In the genomic region with DNA sequence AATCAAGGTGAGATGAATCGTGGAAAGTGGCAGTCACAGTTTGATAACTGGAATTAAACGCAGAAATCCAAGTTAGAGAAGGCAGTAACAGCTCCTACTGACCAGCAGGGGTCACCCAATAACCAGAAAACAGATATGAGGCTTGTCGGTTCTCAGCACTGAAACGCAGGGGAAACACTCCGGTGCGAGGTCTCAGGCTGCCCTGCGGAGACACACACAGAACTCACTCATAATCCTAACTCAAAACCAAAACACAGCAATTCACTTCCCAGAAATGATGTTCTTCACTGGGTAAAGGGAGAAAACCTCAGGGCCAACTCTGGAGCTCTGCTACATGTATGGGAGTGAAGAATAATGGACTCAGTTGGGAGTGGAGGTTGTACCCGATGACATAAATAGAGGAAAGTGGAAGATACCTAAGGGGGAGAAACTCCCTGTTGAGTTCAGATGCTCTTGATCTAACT, we compare ENCODE assay signal across 8 cellular contexts.
A peak's percentile ranks its signal among the peaks of the same experiment; 100 is the strongest.
DNase-seq lines count a peak whose midpoint lies in the region; ATAC-seq, FAIRE-seq and TF ChIP-seq lines count a peak whose summit lies in the region.

No MANE protein-coding gene starts in this region.

- H4K20me1 ChIP-seq in HCT116 (ENCODE audit: insufficient read depth) (no peaks in the 10 kb centered on the region), HepG2 (ENCODE audit: insufficient read depth, low read length) (no peaks in the 10 kb centered on the region)

- H3K79me2 ChIP-seq in HCT116 (ENCODE audit: insufficient read depth, low read length) (no peaks in the 10 kb centered on the region), HepG2 (ENCODE audit: insufficient read depth, low read length) (no peaks in the 10 kb centered on the region)

- no peaks in the 10 kb centered on the region for H3K27me3 ChIP-seq in HCT116 (ENCODE audit: insufficient read depth, low read length)
- no peaks in the 10 kb centered on the region for H3K27me3 ChIP-seq in colonic mucosa
- H3K27me3 ChIP-seq in HepG2 (ENCODE audit: control insufficient read depth in 1 of 2, insufficient read depth in 2 of 2, low read length in 2 of 2), result no peaks in the 10 kb centered on the region
- H3K27me3 ChIP-seq in testis, result no peaks in the 10 kb centered on the region

- H3K9me3 ChIP-seq in HCT116 (ENCODE audit: control insufficient read depth in 1 of 2, insufficient read depth in 1 of 2, low read depth in 1 of 2, low read length in 2 of 2) (no peaks in the 10 kb centered on the region), colonic mucosa (no peaks in the 10 kb centered on the region), HepG2 (ENCODE audit: low read length) (no peaks in the 10 kb centered on the region), testis (no peaks in the 10 kb centered on the region)

- peak overlapping the region; percentile 98 for H2AFZ ChIP-seq in HCT116 (ENCODE audit: low read depth, low read length, poor library complexity, severe bottlenecking)
- H2AFZ ChIP-seq in HepG2 (ENCODE audit: low read length), result no peak overlapping the region

- peak; percentile 54 for DNase-seq in ACHN
- peak; percentile 48 for DNase-seq in GM10266 (ENCODE audit: extremely low spot score)
- DNase-seq in HCT116 (ENCODE audit: low read depth, low spot score), result peak; percentile 65
- peak; percentile 63 for DNase-seq in LNCaP clone FGC (ENCODE audit: low read depth)
- DNase-seq in SK-MEL-5 (ENCODE audit: low read depth, low spot score), result peak; percentile 72
- DNase-seq in colonic mucosa, result peak; percentile 33
- peak; percentile 68 for DNase-seq in HepG2 (ENCODE audit: low spot score)
- DNase-seq in testis, result peak; percentile 68

- POLR2A ChIA-PET in HCT116 (lab: Charles Lee), result no interaction called here
- POLR2A ChIA-PET in HepG2 (lab: Yijun Ruan, JAX), result no interaction called here

- BruUV-seq in HCT116 (replicated peaks; lab: Mats Ljungman, UMichigan) (no TSS peak), HepG2 (replicated peaks; lab: Mats Ljungman, UMichigan) (no TSS peak)

- H3K36me3 ChIP-seq in HCT116 (ENCODE audit: control insufficient read depth in 1 of 2, insufficient read depth in 2 of 2, low read length in 2 of 2), result no peaks in the 10 kb centered on the region
- H3K36me3 ChIP-seq in colonic mucosa, result no peaks in the 10 kb centered on the region
- no peaks in the 10 kb centered on the region for H3K36me3 ChIP-seq in HepG2 (replicated peaks in 1 of 2; ENCODE audit: control insufficient read depth in 1 of 2, insufficient read depth in 2 of 2, low read length in 2 of 2)
- H3K36me3 ChIP-seq in testis (ENCODE audit: low read depth, missing control alignments), result no peaks in the 10 kb centered on the region

- intact Hi-C loops in HCT116 (cut with micrococcal nuclease) (loop anchor here (2.0 to 10.0 kb wide), 4 partner anchors 277 to 1765 kb away; no protein-coding TSS in a partner anchor), colonic mucosa (cut with DNase I) (no loop called here), HepG2 (cut with micrococcal nuclease; ENCODE audit: unreplicated experiment) (loop anchor here (1.0 to 10.0 kb wide), 4 partner anchors 277 to 1827 kb away; no protein-coding TSS in a partner anchor), testis (cut with DNase I; ENCODE audit: low total_unique reads) (no loop called here)

- CTCF ChIA-PET in HCT116 (lab: Charles Lee) (interaction anchor here (0.6 to 1.2 kb wide), 3 partner anchors 10 to 426 kb away, joined by 3 read pairs; no protein-coding TSS in a partner anchor), HepG2 (lab: Yijun Ruan, JAX; ENCODE audit: low intra/inter-chr PET ratio, low total read pairs) (no interaction called here)

- no peak for TF ChIP-seq EP300 in HepG2 (IDR thresholded peaks at IDR 0.05; ENCODE audit: low read depth in 2 of 2, low read length in 2 of 2)
- no peak for TF ChIP-seq EP300 in HepG2 (CRISPR knock-in tag; IDR thresholded peaks at IDR 0.05; ENCODE audit: borderline replicate concordance)

- ATAC-seq in HCT116 (peak; percentile 97), HepG2 (peak; percentile 99)

- H3K4me2 ChIP-seq in HCT116 (ENCODE audit: low read length) (peak overlapping the region; percentile 66), HepG2 (ENCODE audit: low read depth, low read length) (no peak overlapping the region; the same call in 1 of the 2 replicates)

- no peak overlapping the region for H3K9ac ChIP-seq in HCT116 (ENCODE audit: low read length)
- no peak overlapping the region for H3K9ac ChIP-seq in colonic mucosa (ENCODE audit: low read depth in 2 of 2, low read length in 2 of 2)
- no peak overlapping the region for H3K9ac ChIP-seq in HepG2 (ENCODE audit: insufficient read depth, low read depth, low read length)

- 13% methylated on average over 7 of the region's 8 CpGs for WGBS in HepG2 (ENCODE audit: low lambda C conversion rate)
- WGBS in testis, 2 donors, result 8 to 9% methylated on average over 8 of the region's 8 CpGs

- no peak overlapping the region for H3K27ac ChIP-seq in HCT116 (ENCODE audit: low read depth, low read length)
- H3K27ac ChIP-seq in colonic mucosa, result no peak overlapping the region
- H3K27ac ChIP-seq in HepG2 (ENCODE audit: extremely low read length, insufficient read depth, low read length), result no peak overlapping the region
- no peak overlapping the region for H3K27ac ChIP-seq in testis

- TF ChIP-seq CTCF in GM10266 (IDR thresholded peaks at IDR 0.05; ENCODE audit: control insufficient read depth, insufficient read depth, low read depth, missing control alignments), result peak; percentile 76
- TF ChIP-seq CTCF in HCT116 (IDR thresholded peaks at IDR 0.05 in 2 of 3, conservative IDR thresholded peaks at IDR 0.05 in 1 of 3; ENCODE audit: borderline replicate concordance in 1 of 3, insufficient read depth in 1 of 3, low read depth in 2 of 3, low read length in 2 of 3), result peak; percentile 45 to 90 (median 74); a peak in 5 of 6 replicates
- TF ChIP-seq CTCF in LNCaP clone FGC (IDR thresholded peaks at IDR 0.05; ENCODE audit: control insufficient read depth, extremely low read depth, insufficient read depth), result peak; percentile 77
- peak; percentile 61 for TF ChIP-seq CTCF in colonic mucosa (IDR thresholded peaks at IDR 0.05)
- TF ChIP-seq CTCF in HepG2 (CRISPR knock-in tag; IDR thresholded peaks at IDR 0.05), result peak; percentile 86
- peak; percentile 56 to 69 (median 67) for TF ChIP-seq CTCF in testis (IDR thresholded peaks at IDR 0.05)

- 0 out of 4 replicates have a peak overlapping the region, but pooled peaks have one; percentile 7 to 23 for H3K4me3 ChIP-seq in HCT116 (replicated peaks in 1 of 2; ENCODE audit: low read depth in 1 of 2, low read length in 2 of 2)
- no peak overlapping the region for H3K4me3 ChIP-seq in LNCaP clone FGC (ENCODE audit: low read depth, low read length)
- no peak overlapping the region for H3K4me3 ChIP-seq in colonic mucosa
- no peak overlapping the region for H3K4me3 ChIP-seq in HepG2 (replicated peaks in 1 of 3; ENCODE audit: insufficient read depth in 1 of 3, low read depth in 2 of 3, low read length in 3 of 3)
- no peak overlapping the region for H3K4me3 ChIP-seq in testis

- peak; percentile 91 for TF ChIP-seq RAD21 in HCT116 (IDR thresholded peaks at IDR 0.05; ENCODE audit: low read depth)
- peak; percentile 71 for TF ChIP-seq RAD21 in HepG2 (CRISPR knock-in tag; IDR thresholded peaks at IDR 0.05)

- in situ Hi-C loops in ACHN (cut with HindIII; ENCODE audit: low pct_ligation_motif_present, low pct_unique_long_range_greater_than_20kb, low sequenced_read_pairs) (no loop called here), SK-MEL-5 (cut with HindIII; ENCODE audit: low pct_unique_long_range_greater_than_20kb, low sequenced_read_pairs) (no loop called here), HepG2 (cut with HindIII; ENCODE audit: extremely low pct_ligation_motif_present, low pct_unique_long_range_greater_than_20kb) (no loop called here)

- H3K4me1 ChIP-seq in HCT116 (ENCODE audit: control insufficient read depth in 1 of 2, insufficient read depth in 2 of 2, low read length in 2 of 2) (peaks cover 0 to 4% of the 10 kb centered on the region in 2 experiments; a peak in 1 of 4 replicates), colonic mucosa (no peaks in the 10 kb centered on the region), HepG2 (ENCODE audit: insufficient read depth, low read length) (no peaks in the 10 kb centered on the region), testis (no peaks in the 10 kb centered on the region)

- RAD21 ChIA-PET in HCT116 (lab: Charles Lee; ENCODE audit: low non-redundant PET in 1 of 2, low total read pairs in 2 of 2, uncharacterized antibody in 2 of 2, unreplicated experiment in 2 of 2), result no interaction called here

- peak; percentile 84 for FAIRE-seq in HepG2 (lab: Jason Lieb, UNC)

- TF ChIP-seq POLR2A in HCT116 (IDR thresholded peaks at IDR 0.05; ENCODE audit: borderline replicate concordance, extremely low read depth, insufficient read depth, insufficient read length) (no peak), HepG2 (IDR thresholded peaks at IDR 0.05; ENCODE audit: insufficient read depth in 1 of 2, low read depth in 2 of 2, low read length in 2 of 2) (no peak), testis (IDR thresholded peaks at IDR 0.05) (no peak)

- H3K9me2 ChIP-seq in HCT116 (ENCODE audit: insufficient read depth), result no peaks in the 10 kb centered on the region

TF ChIP-seq in HepG2, 621 proteins besides CTCF, POLR2A, EP300 and RAD21:
- TF ChIP-seq SMC3 (IDR thresholded peaks at IDR 0.05; ENCODE audit: low read length) (peak; percentile 65), NCOA5 (CRISPR knock-in tag; IDR thresholded peaks at IDR 0.05) (no peak), ERF (CRISPR knock-in tag; IDR thresholded peaks at IDR 0.05) (peak; percentile 23; the same call in 1 of the 2 replicates), STAG1 (CRISPR knock-in tag; IDR thresholded peaks at IDR 0.05) (peak; percentile 87)
- TF ChIP-seq, protein P1, sequence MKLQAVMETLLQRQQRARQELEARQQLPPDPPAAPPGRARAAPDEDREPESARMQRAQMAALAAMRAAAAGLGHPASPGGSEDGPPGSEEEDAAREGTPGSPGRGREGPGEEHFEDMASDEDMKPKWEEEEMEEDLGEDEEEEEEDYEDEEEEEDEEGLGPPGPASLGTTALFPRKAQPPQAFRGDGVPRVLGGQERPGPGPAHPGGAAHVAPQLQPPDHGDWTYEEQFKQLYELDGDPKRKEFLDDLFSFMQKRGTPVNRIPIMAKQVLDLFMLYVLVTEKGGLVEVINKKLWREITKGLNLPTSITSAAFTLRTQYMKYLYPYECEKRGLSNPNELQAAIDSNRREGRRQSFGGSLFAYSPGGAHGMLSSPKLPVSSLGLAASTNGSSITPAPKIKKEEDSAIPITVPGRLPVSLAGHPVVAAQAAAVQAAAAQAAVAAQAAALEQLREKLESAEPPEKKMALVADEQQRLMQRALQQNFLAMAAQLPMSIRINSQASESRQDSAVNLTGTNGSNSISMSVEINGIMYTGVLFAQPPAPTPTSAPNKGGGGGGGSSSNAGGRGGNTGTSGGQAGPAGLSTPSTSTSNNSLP (IDR thresholded peaks at IDR 0.05; ENCODE audit: low read depth, low read length), result peak; percentile 24; the same call in 1 of the 2 replicates

Comparison
In these comparisons a context has a peak if more than half of its experiments do, and no peak if none do; other contexts are left out.
1. H3K4me3 ChIP-seq: peak in HCT116 (2 of 2); none in LNCaP clone FGC (single experiment), colonic mucosa (single experiment), HepG2 (0 of 3) and testis (0 of 2).
2. intact Hi-C loops: an anchor here in HCT116 (2.0 to 10.0 kb wide) and HepG2 (1.0 to 10.0 kb wide); none called in colonic mucosa and testis.
3. Peak in every context shown above with its lines, with median percentiles within 50 percentile points of each other: DNase-seq and CTCF ChIP-seq.